Comparison of ENCODE assay signal across 1 cellular context in genomic region chr19:10580979-10581631, GRCh38.
TF ChIP-seq lines count a peak whose summit lies in the region.

No MANE protein-coding gene starts in this region.

TF ChIP-seq in H1, 55 proteins besides CTCF, POLR2A, EP300 and RAD21:
- TF ChIP-seq MAFK (IDR thresholded peaks at IDR 0.05; ENCODE audit: low read depth, low read length) (no peak), E2F6 (IDR thresholded peaks at IDR 0.05) (peak; percentile 62), ASH2L (IDR thresholded peaks at IDR 0.05; ENCODE audit: low read length) (no peak), TCF12 (IDR thresholded peaks at IDR 0.05; ENCODE audit: low read depth, low read length) (0 out of 2 replicates have a peak, but pooled peaks have one; percentile 13), CHD7 (IDR thresholded peaks at IDR 0.05; ENCODE audit: insufficient replicate concordance, low read length) (no peak), TAF7 (optimal IDR thresholded peaks at IDR 0.05; ENCODE audit: borderline replicate concordance, low read depth, low read length) (peak; percentile 59), EZH2 (IDR thresholded peaks at IDR 0.05; ENCODE audit: low read depth, low read length, severe bottlenecking) (no peak), GABPA (IDR thresholded peaks at IDR 0.05; ENCODE audit: borderline replicate concordance, insufficient read depth, low read length) (0 out of 2 replicates have a peak, but pooled peaks have one; percentile 23), TBP (IDR thresholded peaks at IDR 0.05; ENCODE audit: low read depth, low read length) (no peak), GTF2F1 (IDR thresholded peaks at IDR 0.05; ENCODE audit: borderline replicate concordance, low read depth, low read length) (no peak), YY1 (IDR thresholded peaks at IDR 0.05; ENCODE audit: low read depth, low read length) (peak; percentile 55; the same call in 1 of the 2 replicates), BRCA1 (IDR thresholded peaks at IDR 0.05; ENCODE audit: low read depth, low read length) (no peak), KDM1A (IDR thresholded peaks at IDR 0.05; ENCODE audit: borderline replicate concordance, low read length) (no peak), SUZ12 (IDR thresholded peaks at IDR 0.05; ENCODE audit: low read length) (no peak), ATF2 (IDR thresholded peaks at IDR 0.05; ENCODE audit: low read length) (no peak), CHD1 (IDR thresholded peaks at IDR 0.05; ENCODE audit: low read depth, low read length) (no peak), PHF8 (conservative IDR thresholded peaks at IDR 0.05; ENCODE audit: low read depth, low read length) (no peak), RXRA (IDR thresholded peaks at IDR 0.05; ENCODE audit: insufficient read depth, low read depth, low read length) (no peak), CBX5 (IDR thresholded peaks at IDR 0.05; ENCODE audit: low read depth, low read length) (no peak), FOSL1 (IDR thresholded peaks at IDR 0.05; ENCODE audit: insufficient read depth, low read depth, low read length) (no peak), NANOG (IDR thresholded peaks at IDR 0.05; ENCODE audit: insufficient read depth, low read depth, low read length, poor library complexity, severe bottlenecking) (peak; percentile 26), USF2 (IDR thresholded peaks at IDR 0.05; ENCODE audit: low read length) (no peak), EGR1 (IDR thresholded peaks at IDR 0.05; ENCODE audit: borderline replicate concordance, low read depth, low read length) (no peak), CEBPB (IDR thresholded peaks at IDR 0.05; ENCODE audit: low read depth, low read length) (no peak), POLR2AphosphoS5 (IDR thresholded peaks at IDR 0.05; ENCODE audit: low read depth, low read length) (no peak), SIX5 (IDR thresholded peaks at IDR 0.05; ENCODE audit: low read depth, low read length) (no peak), KDM4A (IDR thresholded peaks at IDR 0.05; ENCODE audit: low read depth, low read length, severe bottlenecking) (no peak), RNF2 (IDR thresholded peaks at IDR 0.05; ENCODE audit: borderline replicate concordance, low read depth, low read length, missing control alignments, poor library complexity, severe bottlenecking) (no peak), TEAD4 (IDR thresholded peaks at IDR 0.05; ENCODE audit: low read depth, low read length) (no peak), ATF3 (IDR thresholded peaks at IDR 0.05; ENCODE audit: insufficient read depth, low read depth, low read length) (peak; percentile 66; the same call in 1 of the 2 replicates), CTBP2 (IDR thresholded peaks at IDR 0.05; ENCODE audit: borderline replicate concordance, insufficient read depth, insufficient read length, low read length) (no peak), SIN3A (conservative IDR thresholded peaks at IDR 0.05 in 1 of 2, IDR thresholded peaks at IDR 0.05 in 1 of 2; ENCODE audit: low read depth in 1 of 2, low read length in 2 of 2) (peak; percentile 33 to 87; a peak in 2 of 4 replicates), BCL11A (IDR thresholded peaks at IDR 0.05; ENCODE audit: low read depth in 2 of 2, low read length in 2 of 2) (no peak), SIRT6 (IDR thresholded peaks at IDR 0.05; ENCODE audit: low read length) (no peak), ZNF274 (IDR thresholded peaks at IDR 0.05; ENCODE audit: borderline replicate concordance, extremely low read depth, low read length) (no peak), TAF1 (IDR thresholded peaks at IDR 0.05; ENCODE audit: low read depth, low read length) (0 out of 2 replicates have a peak, but pooled peaks have one; percentile 30), SP4 (IDR thresholded peaks at IDR 0.05; ENCODE audit: low read length) (no peak), BACH1 (IDR thresholded peaks at IDR 0.05; ENCODE audit: low read length) (no peak), SP2 (IDR thresholded peaks at IDR 0.05; ENCODE audit: low read length) (no peak), NRF1 (IDR thresholded peaks at IDR 0.05; ENCODE audit: low read depth, low read length) (no peak), CREB1 (IDR thresholded peaks at IDR 0.05) (no peak), JUN (IDR thresholded peaks at IDR 0.05; ENCODE audit: low read depth, low read length) (no peak), CHD2 (IDR thresholded peaks at IDR 0.05; ENCODE audit: low read length) (no peak), POU5F1 (IDR thresholded peaks at IDR 0.05; ENCODE audit: low read depth, low read length) (no peak), CBX8 (IDR thresholded peaks at IDR 0.05; ENCODE audit: borderline replicate concordance, low read depth, low read length) (no peak), MAX (IDR thresholded peaks at IDR 0.05) (peak; percentile 92)
